In the genomic region with DNA sequence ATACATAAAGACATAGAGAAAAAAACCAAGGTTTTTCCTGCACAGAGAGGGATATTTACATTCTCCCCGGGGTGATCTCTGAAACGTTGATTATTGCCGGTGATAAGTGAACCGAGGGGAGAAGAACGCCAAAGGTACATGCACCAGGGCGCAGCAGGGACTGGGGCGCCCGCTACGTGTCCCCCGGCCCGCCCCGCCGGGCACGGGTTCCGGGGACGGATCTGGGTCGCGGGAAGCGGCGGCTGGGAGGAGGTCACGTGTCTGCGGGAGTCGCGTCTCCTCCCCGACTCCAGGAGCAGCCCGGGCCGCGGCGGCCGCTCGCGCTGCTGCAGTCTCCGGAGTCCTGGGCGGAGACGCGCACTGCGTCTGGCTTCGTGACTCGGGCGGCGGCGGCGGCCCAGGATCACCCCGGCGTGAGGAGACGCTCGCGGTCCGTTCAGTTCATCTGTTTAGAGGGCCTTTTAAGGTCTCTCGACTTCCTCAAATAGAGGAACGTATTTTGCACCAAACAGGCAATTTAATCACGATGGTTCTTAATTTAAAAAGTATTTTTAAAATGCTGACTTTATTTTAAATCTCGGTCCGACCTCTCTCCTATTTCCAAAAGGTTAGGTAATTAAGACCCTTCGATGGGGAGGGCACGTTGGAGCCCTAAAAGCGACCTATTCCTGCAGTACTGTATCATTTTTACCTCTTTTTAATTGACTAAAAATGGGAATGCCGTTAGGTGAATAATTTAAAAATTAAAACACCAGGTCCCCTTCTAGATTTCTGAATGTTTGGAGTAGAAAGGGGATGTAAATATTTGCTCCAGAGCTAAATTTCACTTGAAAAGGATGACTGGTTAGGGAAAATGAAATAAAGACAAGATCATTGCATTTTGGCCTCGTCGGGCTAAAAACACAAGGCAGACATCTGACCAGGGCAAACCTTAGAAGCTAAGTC, we compare ENCODE assay signal across 9 cellular contexts. TPM values are rescaled to one million over a fixed set of nuclear protein-coding genes. Genes with fewer than 3 reads are reported as not detected.
DNase-seq lines count a peak whose midpoint lies in the region; ATAC-seq, FAIRE-seq and TF ChIP-seq lines count a peak whose summit lies in the region.
"Had no signal": no experiment of that assay in that cellular context is flagged by ENCODE, and none has a peak within 500 bp of the region (broad histone marks: within the 10 kb centered on the region; RNA-seq: fewer than 3 reads in every experiment).

No MANE protein-coding gene starts in this region.

- peak; percentile 95 for DNase-seq in Daoy (ENCODE audit: low read depth)
- DNase-seq in KG1 (lab: John Stamatoyannopoulos, UW): peak; percentile 66
- peak; percentile 93 for DNase-seq in SW480 (ENCODE audit: low spot score)
- DNase-seq in colonic mucosa: peak; percentile 88
- DNase-seq in kidney glomerular epithelial cell (lab: John Stamatoyannopoulos, UW): peak; percentile 64
- DNase-seq in small intestine: peak; percentile 87
- DNase-seq in NCI-H2107 (lab: John Stamatoyannopoulos, UW): no peak

- intact Hi-C loops in colonic mucosa (cut with DNase I): no loop called here

- H3K4me1 ChIP-seq in colonic mucosa (no peaks in the 10 kb centered on the region), small intestine (ENCODE audit: control insufficient read depth in 2 of 2, insufficient read depth in 1 of 2, low read depth in 1 of 2, low read length in 1 of 2) (peaks cover 0 to 9% of the 10 kb centered on the region in 2 donors)

- H3K27me3 ChIP-seq in colonic mucosa (no peaks in the 10 kb centered on the region), small intestine (ENCODE audit: control insufficient read depth in 2 of 2, insufficient read depth in 2 of 2, low read length in 2 of 2) (no peaks in the 10 kb centered on the region)

- H3K4me3 ChIP-seq in colonic mucosa: peak overlapping the region; percentile 53
- H3K4me3 ChIP-seq in small intestine (ENCODE audit: low read depth in 1 of 2, low read length in 2 of 2): peak overlapping the region; percentile 46 to 59

- TF ChIP-seq CTCF in colonic mucosa (IDR thresholded peaks at IDR 0.05): no peak

- peak; percentile 48 for ATAC-seq in GM21526 (IDR thresholded peaks at IDR 0.05; ENCODE audit: low FRiP score, unreplicated experiment)

- peak overlapping the region; percentile 75 to 89 for H3K9ac ChIP-seq in colonic mucosa (ENCODE audit: low read depth in 2 of 2, low read length in 2 of 2)

- H3K9me3 ChIP-seq in colonic mucosa (no peaks in the 10 kb centered on the region), small intestine (ENCODE audit: control insufficient read depth, low read depth) (no peaks in the 10 kb centered on the region)

- H3K27ac ChIP-seq in colonic mucosa: peak overlapping the region; percentile 86
- H3K27ac ChIP-seq in small intestine (ENCODE audit: low read depth in 1 of 2, low read length in 1 of 2): peak overlapping the region; percentile 71 to 74

- H3K36me3 ChIP-seq in colonic mucosa (no peaks in the 10 kb centered on the region), small intestine (ENCODE audit: control insufficient read depth in 2 of 2, insufficient read depth in 2 of 2, low read length in 2 of 2) (no peaks in the 10 kb centered on the region)

- WGBS in small intestine, 3 donors: 4 to 6% (median 5%) methylated on average over 60 of the region's 60 CpGs

- no peak for FAIRE-seq in small intestine (lab: Jason Lieb, UNC)
- FAIRE-seq: endometrium had no signal

RNA-seq across cellular contexts. Expression of gene BHLHE41, which starts 1.8 kb away (rescaled TPM):
- 25.3 and 29.1 TPM in 2 replicates for total RNA-seq in Daoy (2014; rRNA removed; shearing (Covaris generic))
- total RNA-seq in colonic mucosa: 10 to 100 TPM; 13.3 to 31.8 TPM
- polyA plus RNA-seq in small intestine: 1 to 10 TPM in 1 of 3 donors, under 1 TPM in 2; 0.54 to 1.4 (median 0.67) TPM
